In genomic region chr18:65876310-65876709, GRCh38 we compare ENCODE assay signal across 31 cellular contexts.
"Had no signal": no experiment of that assay in that cellular context is flagged by ENCODE, and none has a peak within 500 bp of the region (broad histone marks: within the 10 kb centered on the region; RNA-seq: fewer than 3 reads in every experiment).

No MANE protein-coding gene starts in this region.

- H3K9me3 ChIP-seq: adrenal gland, body of pancreas, colonic mucosa, esophagus squamous epithelium, gastroesophageal sphincter had no signal

- H3K36me3 ChIP-seq: adrenal gland, cardiac muscle cell, colonic mucosa, esophagus squamous epithelium, gastroesophageal sphincter, heart right ventricle had no signal

- H3K27ac ChIP-seq: adrenal gland, body of pancreas, cardiac muscle cell, colonic mucosa, epithelial cell of prostate, esophagus squamous epithelium, gastroesophageal sphincter, heart right ventricle had no signal

- DNase-seq: activated CD4-positive, alpha-beta memory T cell treated with anti-CD3 and anti-CD28 coated beads for 36 hours; activated CD4-positive, alpha-beta T cell treated with anti-CD3 and anti-CD28 coated beads for 36 hours; activated CD4-positive, alpha-beta T cell treated with anti-CD3 and anti-CD28 coated beads, Interleukin-2, amount 10 ng/mL, durations not matched to agents 24 days and 14 days; activated CD4-positive, CD25-positive, alpha-beta regulatory T cell; activated CD4-positive, CD25-positive, alpha-beta regulatory T cell treated with anti-CD3 and anti-CD28 coated beads, Interleukin-2, amount 50 U/mL, for 72 hours; activated CD8-positive, alpha-beta memory T cell treated with anti-CD3 and anti-CD28 coated beads, Interleukin-2, amount 10 ng/mL, durations not matched to agents 7 days and 5 days; activated CD8-positive, alpha-beta memory T cell treated with anti-CD3 and anti-CD28 coated beads, Interleukin-2, amount 50 U/mL, for 4 hours; activated CD8-positive, alpha-beta T cell treated with anti-CD3 and anti-CD28 coated beads, Interleukin-2, amount 10 ng/mL, durations not matched to agents 7 days and 5 days; activated effector memory CD4-positive, alpha-beta T cell treated with anti-CD3 and anti-CD28 coated beads, Interleukin-2, amount 50 U/mL, for 16 hours; activated naive CD4-positive, alpha-beta T cell treated with anti-CD3 and anti-CD28 coated beads for 36 hours; activated naive CD8-positive, alpha-beta T cell treated with anti-CD3 and anti-CD28 coated beads for 36 hours; activated naive CD8-positive, alpha-beta T cell treated with anti-CD3 and anti-CD28 coated beads, Interleukin-2, amount 50 U/mL, for 24 hours; activated T-cell treated with anti-CD3 and anti-CD28 coated beads, Interleukin-2, amount 50 U/mL, for 1 hour; activated T-cell treated with anti-CD3 and anti-CD28 coated beads, Interleukin-2, amount 50 U/mL, for 48 hours; adrenal gland; amygdala; aorta; body of pancreas; central memory CD4-positive, alpha-beta T cell; cerebellar nuclear complex; colonic mucosa; effector CD8-positive, alpha-beta T cell; esophagus squamous epithelium; foreskin melanocyte; heart right ventricle; T-helper 9 cell had no signal

- H3K4me3 ChIP-seq: adrenal gland, body of pancreas, cardiac muscle cell, colonic mucosa, esophagus squamous epithelium, gastroesophageal sphincter, heart right ventricle had no signal

- H3K27me3 ChIP-seq: adrenal gland, body of pancreas, cardiac muscle cell, colonic mucosa, esophagus squamous epithelium, gastroesophageal sphincter, heart right ventricle had no signal

- H3K4me1 ChIP-seq: adrenal gland, body of pancreas, colonic mucosa, esophagus squamous epithelium, gastroesophageal sphincter, heart right ventricle had no signal

- FAIRE-seq: endometrium, endothelial cell of umbilical vein had no signal

- ATAC-seq: activated CD4-positive, alpha-beta T cell treated with anti-CD3 and anti-CD28 coated beads for 36 hours; activated CD8-positive, alpha-beta memory T cell treated with anti-CD3 and anti-CD28 coated beads, Interleukin-2, amount 10 ng/mL, durations not matched to agents 7 days and 5 days; activated CD8-positive, alpha-beta T cell treated with anti-CD3 and anti-CD28 coated beads, Interleukin-2, amount 10 ng/mL, durations not matched to agents 7 days and 5 days; activated naive CD8-positive, alpha-beta T cell treated with anti-CD3 and anti-CD28 coated beads, Interleukin-2, amount 50 U/mL, for 24 hours; body of pancreas; gastroesophageal sphincter; heart right ventricle had no signal
